23 cellular contexts compared by ENCODE assay signal in genomic region chr16:4685292-4685691, GRCh38. TPM values are rescaled to one million over a fixed set of nuclear protein-coding genes. Genes with fewer than 3 reads are reported as not detected.
DNase-seq lines count a peak whose midpoint lies in the region; ATAC-seq, FAIRE-seq and TF ChIP-seq lines count a peak whose summit lies in the region.
"Had no signal": no experiment of that assay in that cellular context is flagged by ENCODE, and none has a peak within 500 bp of the region (broad histone marks: within the 10 kb centered on the region; RNA-seq: fewer than 3 reads in every experiment).

No MANE protein-coding gene starts in this region.

- ATAC-seq in HepG2 (no peak), RWPE2 (ENCODE audit: low read depth) (no peak), GM18517 (IDR thresholded peaks at IDR 0.05; ENCODE audit: unreplicated experiment) (no peak)
- ATAC-seq: A549, GM12878, GM23338, Panc1 had no signal

- H3K4me1 ChIP-seq in liver (ENCODE audit: control insufficient read depth in 4 of 4, insufficient read depth in 4 of 4, low read length in 3 of 4) = peaks cover 20 to 97% (median 79%) of the 10 kb centered on the region in 4 donors
- H3K4me1 ChIP-seq in HepG2 (ENCODE audit: insufficient read depth, low read length) = no peaks in the 10 kb centered on the region
- H3K4me1 ChIP-seq in RWPE2 (ENCODE audit: insufficient read depth, poor library complexity, severe bottlenecking) = peaks cover 20% of the 10 kb centered on the region
- H3K4me1 ChIP-seq in neutrophil (ENCODE audit: control insufficient read depth in 1 of 2, insufficient read depth in 1 of 2, low read depth in 1 of 2, low read length in 1 of 2) = peaks cover 12 to 18% of the 10 kb centered on the region in 2 experiments
- H3K4me1 ChIP-seq in thymus (ENCODE audit: control insufficient read depth, insufficient read depth, low read length) = no peaks in the 10 kb centered on the region
- H3K4me1 ChIP-seq: A549, Caco-2, HAP-1 had no signal

- no peak overlapping the region for H3K4me2 ChIP-seq in HepG2 (ENCODE audit: low read depth, low read length)
- H3K4me2 ChIP-seq: A549, GM23338 had no signal

- no peak overlapping the region for H2AFZ ChIP-seq in HepG2 (ENCODE audit: low read length)
- H2AFZ ChIP-seq: GM23338 had no signal

- WGBS in liver = 39% methylated on average over 13 of the region's 13 CpGs
- WGBS in HepG2 (ENCODE audit: low lambda C conversion rate) = 100% methylated on average over 8 of the region's 13 CpGs
- 98% methylated on average over 13 of the region's 13 CpGs for WGBS in thymus

- POLR2A ChIA-PET in HepG2 (lab: Yijun Ruan, JAX) = no interaction called here

- in situ Hi-C loops in HepG2 (cut with HindIII; ENCODE audit: extremely low pct_ligation_motif_present, low pct_unique_long_range_greater_than_20kb) = no loop called here

- H3K4me3 ChIP-seq in liver (ENCODE audit: low read depth in 1 of 3, low read length in 3 of 3) (no peak overlapping the region), HepG2 (replicated peaks in 1 of 3; ENCODE audit: insufficient read depth in 1 of 3, low read depth in 2 of 3, low read length in 3 of 3) (no peak overlapping the region), RWPE2 (ENCODE audit: severe bottlenecking) (no peak overlapping the region), neutrophil (ENCODE audit: low read depth in 1 of 2, low read length in 1 of 2) (no peak overlapping the region), thymus (ENCODE audit: low read length) (no peak overlapping the region)
- H3K4me3 ChIP-seq: A549, GM12878, GM23338, HAP-1 had no signal

- TF ChIP-seq RAD21 in liver (IDR thresholded peaks at IDR 0.05) (no peak), HepG2 (CRISPR knock-in tag; IDR thresholded peaks at IDR 0.05) (no peak)

- peaks cover 0 to 10% (median 6%) of the 10 kb centered on the region in 4 donors for H3K36me3 ChIP-seq in liver (ENCODE audit: control insufficient read depth in 4 of 4, insufficient read depth in 3 of 4, low read depth in 1 of 4, low read length in 3 of 4)
- H3K36me3 ChIP-seq in HepG2 (replicated peaks in 1 of 2; ENCODE audit: control insufficient read depth in 1 of 2, insufficient read depth in 2 of 2, low read length in 2 of 2) = peaks cover 29 to 54% of the 10 kb centered on the region in 2 experiments; a peak in 4 of 5 replicates
- H3K36me3 ChIP-seq in RWPE2 (ENCODE audit: low read depth) = peaks cover 48% of the 10 kb centered on the region
- H3K36me3 ChIP-seq in neutrophil = peaks cover 99% of the 10 kb centered on the region
- H3K36me3 ChIP-seq in thymus (ENCODE audit: control insufficient read depth, insufficient read depth) = peaks cover 82% of the 10 kb centered on the region

- peak overlapping the region; percentile 1 to 22 for H3K9ac ChIP-seq in liver (ENCODE audit: low read depth in 1 of 2, low read length in 2 of 2)
- no peak overlapping the region for H3K9ac ChIP-seq in HepG2 (ENCODE audit: insufficient read depth, low read depth, low read length)

- no peak for DNase-seq in HepG2 (ENCODE audit: low spot score)
- DNase-seq in RWPE2 (ENCODE audit: low spot score) = peak; percentile 63
- no peak for DNase-seq in COR-L47 (lab: John Stamatoyannopoulos, UW)
- no peak for DNase-seq in pons (ENCODE audit: low spot score)
- DNase-seq: Caco-2; DMS 273 treated with DMSO at 0.1 percent for 48 hours; DND-41; NCI-H1105; NCI-H146; NCI-H2029 treated with DMSO at 0.1 percent for 48 hours; NCI-H226; NCI-H510A treated with DMSO at 0.1 percent for 48 hours; NCI-H748 treated with DMSO at 0.1 percent for 48 hours; NK-92 treated with Interleukin-12 subunit alpha and Interleukin-12 subunit beta, amount 100 ng/mL, for 24 hours had no signal

- TF ChIP-seq EP300 in HepG2 (IDR thresholded peaks at IDR 0.05; ENCODE audit: low read depth in 2 of 2, low read length in 2 of 2) (no peak), HepG2 (CRISPR knock-in tag; IDR thresholded peaks at IDR 0.05; ENCODE audit: borderline replicate concordance) (no peak)

- no peak for FAIRE-seq in HepG2 (lab: Jason Lieb, UNC)
- FAIRE-seq: A549, GM12878 had no signal

- no peaks in the 10 kb centered on the region for H3K9me3 ChIP-seq in liver (ENCODE audit: control insufficient read depth in 4 of 4, low read length in 3 of 4)
- H3K9me3 ChIP-seq in HepG2 (ENCODE audit: low read length) = no peaks in the 10 kb centered on the region
- H3K9me3 ChIP-seq in RWPE2 (ENCODE audit: severe bottlenecking) = no peaks in the 10 kb centered on the region
- no peaks in the 10 kb centered on the region for H3K9me3 ChIP-seq in neutrophil
- no peaks in the 10 kb centered on the region for H3K9me3 ChIP-seq in thymus (ENCODE audit: control insufficient read depth)
- H3K9me3 ChIP-seq: A549, Caco-2, HAP-1 had no signal

- H3K27me3 ChIP-seq in liver (ENCODE audit: control insufficient read depth in 4 of 4, insufficient read depth in 4 of 4, low read length in 3 of 4) = no peaks in the 10 kb centered on the region
- H3K27me3 ChIP-seq in HepG2 (ENCODE audit: control insufficient read depth in 1 of 2, insufficient read depth in 2 of 2, low read length in 2 of 2) = no peaks in the 10 kb centered on the region
- H3K27me3 ChIP-seq in RWPE2 (ENCODE audit: insufficient read depth, poor library complexity, severe bottlenecking) = no peaks in the 10 kb centered on the region
- no peaks in the 10 kb centered on the region for H3K27me3 ChIP-seq in neutrophil
- no peaks in the 10 kb centered on the region for H3K27me3 ChIP-seq in thymus (ENCODE audit: control insufficient read depth, insufficient read depth)

- CTCF ChIA-PET in HepG2 (lab: Yijun Ruan, JAX; ENCODE audit: low intra/inter-chr PET ratio, low total read pairs) = no interaction called here

- TF ChIP-seq POLR2A in HepG2 (IDR thresholded peaks at IDR 0.05; ENCODE audit: insufficient read depth in 1 of 2, low read depth in 2 of 2, low read length in 2 of 2) = no peak

- TF ChIP-seq CTCF in liver (IDR thresholded peaks at IDR 0.05; ENCODE audit: low read depth, low read length, missing input control) (no peak), HepG2 (CRISPR knock-in tag; IDR thresholded peaks at IDR 0.05) (no peak), RWPE2 (IDR thresholded peaks at IDR 0.05; ENCODE audit: poor library complexity, severe bottlenecking) (no peak), neutrophil (IDR thresholded peaks at IDR 0.05) (no peak)

- no TSS peak for BruUV-seq in HepG2 (replicated peaks; lab: Mats Ljungman, UMichigan)

- intact Hi-C loops in HepG2 (cut with micrococcal nuclease; ENCODE audit: unreplicated experiment) = no loop called here

- no peaks in the 10 kb centered on the region for H3K79me2 ChIP-seq in HepG2 (ENCODE audit: insufficient read depth, low read length)

- H3K27ac ChIP-seq in liver (ENCODE audit: low read depth in 1 of 2, low read length in 2 of 2) (peak overlapping the region; percentile 88 to 98), HepG2 (ENCODE audit: extremely low read length, insufficient read depth, low read length) (no peak overlapping the region), RWPE2 (ENCODE audit: poor library complexity, severe bottlenecking) (no peak overlapping the region), neutrophil (peak overlapping the region; percentile 45), thymus (ENCODE audit: low read depth) (peak overlapping the region; percentile 31)
- H3K27ac ChIP-seq: A549 had no signal

- no peaks in the 10 kb centered on the region for H4K20me1 ChIP-seq in HepG2 (ENCODE audit: insufficient read depth, low read length)

RNA-seq across cellular contexts. Expression of gene NUDT16L1, which starts 8.1 kb away (rescaled TPM):
- 10 to 100 TPM; 22.4 to 40.3 TPM for total RNA-seq in liver
- polyA plus RNA-seq in liver = 10 to 100 TPM; 32.3 to 43.4 TPM
- total RNA-seq in HepG2 (2016; rRNA removed; fragmentation: Illumina TruSeq; extraction: Trizol) = 40.5 and 41.0 TPM in 2 replicates
- total RNA-seq in HepG2 (2016; cell fraction: cytosol; rRNA removed; fragmentation: Illumina TruSeq; extraction: Trizol; ENCODE audit: low read depth) = 10.3 and 11.1 TPM in 2 replicates
- 42.6 and 42.7 TPM in 2 replicates for total RNA-seq in HepG2 (2016; cell fraction: insoluble cytoplasmic fraction; rRNA removed; fragmentation: Illumina TruSeq; extraction: Trizol)
- 18.6 and 20.4 TPM in 2 replicates for total RNA-seq in HepG2 (2016; cell fraction: membrane; rRNA removed; fragmentation: Illumina TruSeq; extraction: Trizol)
- total RNA-seq in HepG2 (2016; cell fraction: nucleus; rRNA removed; fragmentation: Illumina TruSeq; extraction: Trizol) = 16.9 and 17.3 TPM in 2 replicates
- 28.0 and 28.9 TPM in 2 replicates for polyA plus RNA-seq in HepG2 (2011; rRNA removed)
- polyA plus RNA-seq in HepG2 (2011; cell fraction: cytosol; rRNA removed) = 27.9 and 47.5 TPM in 2 replicates
- polyA plus RNA-seq in HepG2 (2011; cell fraction: nucleus; rRNA removed) = 33.3 and 34.9 TPM in 2 replicates
- polyA plus RNA-seq in HepG2 (2012) = 17.6 and 17.9 TPM in 2 replicates
- 13.1 and 13.9 TPM in 2 replicates for polyA plus RNA-seq in HepG2 (2016; cell fraction: cytosol; fragmentation: Illumina TruSeq; extraction: Trizol; ENCODE audit: low read depth)
- polyA plus RNA-seq in HepG2 (2016; cell fraction: insoluble cytoplasmic fraction; fragmentation: Illumina TruSeq; extraction: Trizol; ENCODE audit: low read depth) = 49.7 and 50.3 TPM in 2 replicates
- polyA plus RNA-seq in HepG2 (2016; cell fraction: membrane; fragmentation: Illumina TruSeq; extraction: Trizol; ENCODE audit: low read depth) = 15.2 and 17.7 TPM in 2 replicates
- polyA plus RNA-seq in HepG2 (2016; cell fraction: nucleus; fragmentation: Illumina TruSeq; extraction: Trizol; ENCODE audit: insufficient read depth, low read depth) = 32.3 and 35.4 TPM in 2 replicates
- polyA minus RNA-seq in HepG2 (2011; rRNA and poly(A)+ RNA removed; ENCODE audit: low replicate concordance) = 14.3 and 41.1 TPM in 2 replicates
- polyA minus RNA-seq in HepG2 (2011; cell fraction: cytosol; rRNA and poly(A)+ RNA removed) = 8.9 and 10.9 TPM in 2 replicates
- 10.6 and 11.6 TPM in 2 replicates for polyA minus RNA-seq in HepG2 (2011; cell fraction: nucleus; rRNA and poly(A)+ RNA removed)
- 37.1 TPM for polyA plus RNA-seq in thymus

RNA-seq across cellular contexts. Expression of gene ANKS3, which starts 48.8 kb away (rescaled TPM):
- total RNA-seq in liver (10 to 100 TPM in 1 of 2 donors, 1 to 10 TPM in 1; 4.1 to 14.0 TPM), HepG2 (2016; rRNA removed; fragmentation: Illumina TruSeq; extraction: Trizol) (6.6 and 15.9 TPM in 2 replicates)
- polyA plus RNA-seq in liver (1 to 10 TPM; 4.0 to 5.3 TPM), HepG2 (2011; rRNA removed) (11.4 and 14.4 TPM in 2 replicates), thymus (34.0 TPM)
- 34.4 and 34.9 TPM in 2 replicates for total RNA-seq in HepG2 (2016; cell fraction: cytosol; rRNA removed; fragmentation: Illumina TruSeq; extraction: Trizol; ENCODE audit: low read depth)
- 6.2 and 13.8 TPM in 2 replicates for total RNA-seq in HepG2 (2016; cell fraction: insoluble cytoplasmic fraction; rRNA removed; fragmentation: Illumina TruSeq; extraction: Trizol)
- 29.2 and 30.9 TPM in 2 replicates for total RNA-seq in HepG2 (2016; cell fraction: membrane; rRNA removed; fragmentation: Illumina TruSeq; extraction: Trizol)
- total RNA-seq in HepG2 (2016; cell fraction: nucleus; rRNA removed; fragmentation: Illumina TruSeq; extraction: Trizol) = 17.3 and 17.4 TPM in 2 replicates
- polyA plus RNA-seq in HepG2 (2011; cell fraction: cytosol; rRNA removed) = 5.8 and 7.5 TPM in 2 replicates
- polyA plus RNA-seq in HepG2 (2011; cell fraction: nucleus; rRNA removed) = 58.0 and 68.7 TPM in 2 replicates
- polyA plus RNA-seq in HepG2 (2012) = 6.3 and 7.6 TPM in 2 replicates
- 2.4 and 2.5 TPM in 2 replicates for polyA plus RNA-seq in HepG2 (2016; cell fraction: cytosol; fragmentation: Illumina TruSeq; extraction: Trizol; ENCODE audit: low read depth)
- 3.9 and 5.0 TPM in 2 replicates for polyA plus RNA-seq in HepG2 (2016; cell fraction: insoluble cytoplasmic fraction; fragmentation: Illumina TruSeq; extraction: Trizol; ENCODE audit: low read depth)
- 3.0 and 4.2 TPM in 2 replicates for polyA plus RNA-seq in HepG2 (2016; cell fraction: membrane; fragmentation: Illumina TruSeq; extraction: Trizol; ENCODE audit: low read depth)
- polyA plus RNA-seq in HepG2 (2016; cell fraction: nucleus; fragmentation: Illumina TruSeq; extraction: Trizol; ENCODE audit: insufficient read depth, low read depth) = 32.9 and 37.2 TPM in 2 replicates
- 23.8 and 32.8 TPM in 2 replicates for polyA minus RNA-seq in HepG2 (2011; rRNA and poly(A)+ RNA removed; ENCODE audit: low replicate concordance)
- 3.9 and 4.8 TPM in 2 replicates for polyA minus RNA-seq in HepG2 (2011; cell fraction: cytosol; rRNA and poly(A)+ RNA removed)
- polyA minus RNA-seq in HepG2 (2011; cell fraction: nucleus; rRNA and poly(A)+ RNA removed) = 25.6 and 28.0 TPM in 2 replicates

RNA-seq across cellular contexts. Expression of gene DNAAF8, which starts 49.0 kb away (rescaled TPM):
- under 1 TPM; 0.42 to 0.70 TPM for total RNA-seq in liver
- under 1 TPM; 0.33 to 0.75 TPM for polyA plus RNA-seq in liver
- total RNA-seq in HepG2 (2016; rRNA removed; fragmentation: Illumina TruSeq; extraction: Trizol) = 0.38 and 0.44 TPM in 2 replicates
- total RNA-seq in HepG2 (2016; cell fraction: cytosol; rRNA removed; fragmentation: Illumina TruSeq; extraction: Trizol; ENCODE audit: low read depth) = 0.44 and 0.81 TPM in 2 replicates
- 0.15 TPM in 1 of 2 replicates, not detected in the other for total RNA-seq in HepG2 (2016; cell fraction: insoluble cytoplasmic fraction; rRNA removed; fragmentation: Illumina TruSeq; extraction: Trizol)
- 0.14 and 0.65 TPM in 2 replicates for total RNA-seq in HepG2 (2016; cell fraction: membrane; rRNA removed; fragmentation: Illumina TruSeq; extraction: Trizol)
- 0.31 TPM in 1 of 2 replicates, not detected in the other for total RNA-seq in HepG2 (2016; cell fraction: nucleus; rRNA removed; fragmentation: Illumina TruSeq; extraction: Trizol)
- 0.27 TPM in 1 of 2 replicates, not detected in the other for polyA plus RNA-seq in HepG2 (2011; rRNA removed)
- polyA plus RNA-seq in HepG2 (2011; cell fraction: cytosol; rRNA removed) = 0.03 and 0.16 TPM in 2 replicates
- polyA plus RNA-seq in HepG2 (2011; cell fraction: nucleus; rRNA removed) = not detected in 2 replicates
- polyA plus RNA-seq in HepG2 (2012) = 0.12 and 0.21 TPM in 2 replicates
- polyA plus RNA-seq in HepG2 (2016; cell fraction: cytosol; fragmentation: Illumina TruSeq; extraction: Trizol; ENCODE audit: low read depth) = 0.15 and 0.24 TPM in 2 replicates
- polyA plus RNA-seq in HepG2 (2016; cell fraction: insoluble cytoplasmic fraction; fragmentation: Illumina TruSeq; extraction: Trizol; ENCODE audit: low read depth) = 0.34 and 0.57 TPM in 2 replicates
- 0.17 and 0.40 TPM in 2 replicates for polyA plus RNA-seq in HepG2 (2016; cell fraction: membrane; fragmentation: Illumina TruSeq; extraction: Trizol; ENCODE audit: low read depth)
- polyA plus RNA-seq in HepG2 (2016; cell fraction: nucleus; fragmentation: Illumina TruSeq; extraction: Trizol; ENCODE audit: insufficient read depth, low read depth) = not detected in 2 replicates
- polyA minus RNA-seq in HepG2 (2011; rRNA and poly(A)+ RNA removed; ENCODE audit: low replicate concordance) = 0.70 TPM in 1 of 2 replicates, not detected in the other
- polyA minus RNA-seq in HepG2 (2011; cell fraction: cytosol; rRNA and poly(A)+ RNA removed) = not detected in 2 replicates
- 0.50 TPM in 1 of 2 replicates, not detected in the other for polyA minus RNA-seq in HepG2 (2011; cell fraction: nucleus; rRNA and poly(A)+ RNA removed)
- 1.1 TPM for polyA plus RNA-seq in thymus

Comparison
In these comparisons a context has a peak if more than half of its experiments do, and no peak if none do; other contexts are left out.
1. H3K27ac ChIP-seq: peak in liver (2 of 2), neutrophil (single experiment) and thymus (single experiment); none in HepG2 (single experiment) and RWPE2 (single experiment).